Comparison of ENCODE assay signal across 2 cellular contexts in genomic region chrX:68536884-68537283, GRCh38.
TF ChIP-seq lines count a peak whose summit lies in the region.

No MANE protein-coding gene starts in this region.

TF ChIP-seq in H1, 55 proteins besides CTCF, POLR2A, EP300 and RAD21:
- TF ChIP-seq TAF1 (IDR thresholded peaks at IDR 0.05; ENCODE audit: low read depth, low read length), result no peak
- no peak for TF ChIP-seq JUN (IDR thresholded peaks at IDR 0.05; ENCODE audit: low read depth, low read length)
- TF ChIP-seq CBX8 (IDR thresholded peaks at IDR 0.05; ENCODE audit: borderline replicate concordance, low read depth, low read length), result no peak
- TF ChIP-seq BACH1 (IDR thresholded peaks at IDR 0.05; ENCODE audit: low read length), result no peak
- TF ChIP-seq ZNF274 (IDR thresholded peaks at IDR 0.05; ENCODE audit: borderline replicate concordance, extremely low read depth, low read length), result no peak
- no peak for TF ChIP-seq EGR1 (IDR thresholded peaks at IDR 0.05; ENCODE audit: borderline replicate concordance, low read depth, low read length)
- no peak for TF ChIP-seq HDAC6 (IDR thresholded peaks at IDR 0.05; ENCODE audit: low read depth, low read length)
- TF ChIP-seq NANOG (IDR thresholded peaks at IDR 0.05; ENCODE audit: insufficient read depth, low read depth, low read length, poor library complexity, severe bottlenecking), result no peak
- no peak for TF ChIP-seq CHD7 (IDR thresholded peaks at IDR 0.05; ENCODE audit: insufficient replicate concordance, low read length)

TF ChIP-seq in HepG2, 621 proteins besides CTCF, POLR2A, EP300 and RAD21:
- TF ChIP-seq BHLHE40 (IDR thresholded peaks at IDR 0.05; ENCODE audit: low read length) (no peak), ZMYM3 (CRISPR knock-in tag; IDR thresholded peaks at IDR 0.05) (no peak), ZXDC (CRISPR knock-in tag; IDR thresholded peaks at IDR 0.05) (no peak), MED13 (CRISPR knock-in tag; IDR thresholded peaks at IDR 0.05) (no peak), FOXK1 (CRISPR knock-in tag; IDR thresholded peaks at IDR 0.05; ENCODE audit: borderline replicate concordance, low read depth) (no peak), MLXIP (CRISPR knock-in tag; IDR thresholded peaks at IDR 0.05; ENCODE audit: borderline replicate concordance) (no peak), PTBP1 (IDR thresholded peaks at IDR 0.05; ENCODE audit: low read depth, low read length, poor library complexity, severe bottlenecking) (no peak), TAF15 (IDR thresholded peaks at IDR 0.05; ENCODE audit: low read depth, low read length, poor library complexity, severe bottlenecking) (no peak), ERF (CRISPR knock-in tag; IDR thresholded peaks at IDR 0.05) (no peak), ZNF577 (CRISPR knock-in tag; IDR thresholded peaks at IDR 0.05; ENCODE audit: borderline replicate concordance, low read depth) (no peak)
